20 cellular contexts compared by ENCODE assay signal in the genomic region with DNA sequence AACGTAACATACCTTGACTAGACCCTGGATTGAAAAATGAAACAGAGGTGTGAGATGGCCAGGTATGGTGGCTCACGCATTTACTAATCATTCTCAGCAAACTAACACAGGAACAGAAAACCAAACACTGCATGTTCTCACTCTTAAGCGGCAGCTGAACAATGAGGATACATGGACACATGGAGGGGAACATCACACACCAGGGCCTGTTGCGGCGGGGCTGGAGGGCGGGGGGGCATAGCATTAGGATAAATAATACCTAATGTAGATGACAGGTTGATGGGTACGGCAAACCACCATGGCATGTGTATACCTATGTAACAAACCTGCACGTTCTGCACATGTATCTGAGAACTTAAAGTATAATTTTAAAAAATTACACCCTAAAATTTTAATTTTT.
"Had no signal": no experiment of that assay in that cellular context is flagged by ENCODE, and none has a peak within 500 bp of the region (broad histone marks: within the 10 kb centered on the region; RNA-seq: fewer than 3 reads in every experiment).

No MANE protein-coding gene starts in this region.

- H3K4me3 ChIP-seq: body of pancreas, left ventricle myocardium inferior, ovary, tibial artery had no signal

- FAIRE-seq: kidney, urothelium cell line had no signal

- H3K36me3 ChIP-seq: left ventricle myocardium inferior, ovary, tibial artery had no signal

- H3K27ac ChIP-seq: body of pancreas, foreskin keratinocyte, left ventricle myocardium inferior, ovary, tibial artery had no signal

- H3K27me3 Mint-ChIP-seq: activated CD8-positive, alpha-beta memory T cell treated with anti-CD3 and anti-CD28 coated beads, Interleukin-2, amount 10 ng/mL, durations not matched to agents 7 days and 5 days; activated naive CD4-positive, alpha-beta T cell treated with anti-CD3 and anti-CD28 coated beads, Interleukin-2, amount 50 U/mL, for 24 hours; central memory CD8-positive, alpha-beta T cell; stimulated activated memory B cell treated with anti-CD40 and anti-IgM and Interleukin-4, amounts not matched to agents 10 μg/mL and 1 μg/mL and 100 μg/mL, for 72 hours had no signal

- H3K9me3 Mint-ChIP-seq: activated naive CD4-positive, alpha-beta T cell treated with anti-CD3 and anti-CD28 coated beads, Interleukin-2, amount 50 U/mL, for 24 hours; activated T-cell treated with anti-CD3 and anti-CD28 coated beads, Interleukin-2, amount 50 U/mL, for 4 hours; central memory CD8-positive, alpha-beta T cell; stimulated activated memory B cell treated with anti-CD40 and anti-IgM and Interleukin-4, amounts not matched to agents 10 μg/mL and 1 μg/mL and 100 μg/mL, for 72 hours had no signal

- H3K4me3 Mint-ChIP-seq: activated CD8-positive, alpha-beta memory T cell treated with anti-CD3 and anti-CD28 coated beads, Interleukin-2, amount 10 ng/mL, durations not matched to agents 7 days and 5 days; activated naive CD4-positive, alpha-beta T cell treated with anti-CD3 and anti-CD28 coated beads, Interleukin-2, amount 50 U/mL, for 24 hours; activated T-cell treated with anti-CD3 and anti-CD28 coated beads, Interleukin-2, amount 50 U/mL, for 4 hours; central memory CD8-positive, alpha-beta T cell; stimulated activated memory B cell treated with anti-CD40 and anti-IgM and Interleukin-4, amounts not matched to agents 10 μg/mL and 1 μg/mL and 100 μg/mL, for 72 hours had no signal

- H3K27me3 ChIP-seq: body of pancreas, foreskin keratinocyte, ovary, tibial artery had no signal

- H3K27ac Mint-ChIP-seq: activated CD8-positive, alpha-beta memory T cell treated with anti-CD3 and anti-CD28 coated beads, Interleukin-2, amount 10 ng/mL, durations not matched to agents 7 days and 5 days; activated naive CD4-positive, alpha-beta T cell treated with anti-CD3 and anti-CD28 coated beads, Interleukin-2, amount 50 U/mL, for 24 hours; stimulated activated memory B cell treated with anti-CD40 and anti-IgM and Interleukin-4, amounts not matched to agents 10 μg/mL and 1 μg/mL and 100 μg/mL, for 72 hours had no signal

- ATAC-seq: activated CD8-positive, alpha-beta memory T cell treated with anti-CD3 and anti-CD28 coated beads, Interleukin-2, amount 10 ng/mL, durations not matched to agents 7 days and 5 days; activated T-cell treated with anti-CD3 and anti-CD28 coated beads, Interleukin-2, amount 50 U/mL, for 4 hours; body of pancreas; foreskin keratinocyte; stimulated activated memory B cell treated with anti-CD40 and anti-IgM and Interleukin-4, amounts not matched to agents 10 μg/mL and 1 μg/mL and 100 μg/mL, for 72 hours had no signal

- H3K9me3 ChIP-seq: body of pancreas, left ventricle myocardium inferior, ovary, tibial artery had no signal

- DNase-seq: activated CD4-positive, alpha-beta T cell treated with anti-CD3 and anti-CD28 coated beads, Interleukin-2, amount 50 U/mL, for 1 hour; activated CD8-positive, alpha-beta memory T cell treated with anti-CD3 and anti-CD28 coated beads, Interleukin-2, amount 10 ng/mL, durations not matched to agents 7 days and 5 days; activated effector memory CD4-positive, alpha-beta T cell treated with anti-CD3 and anti-CD28 coated beads, Interleukin-2, amount 50 U/mL, for 16 hours; activated T-cell treated with anti-CD3 and anti-CD28 coated beads, Interleukin-2, amount 50 U/mL, for 4 hours; amniotic stem cell; body of pancreas; effector memory CD4-positive, alpha-beta T cell; foreskin keratinocyte; glutamatergic neuron; kidney; left ventricle myocardium inferior; mesendoderm; ovary; retina; stimulated activated CD4-positive, alpha-beta T cell treated with anti-CD3 and anti-CD28 coated beads, Interleukin-2, amount 100 ng/mL, for 48 hours; tibial artery had no signal
